In genomic region chr5:154197801-154198461, GRCh38 we compare ENCODE assay signal across 2 cellular contexts.
TF ChIP-seq lines count a peak whose summit lies in the region.

No MANE protein-coding gene starts in this region.

TF ChIP-seq in GM12878, 131 proteins besides CTCF, POLR2A, EP300 and RAD21:
- TF ChIP-seq, protein P1, sequence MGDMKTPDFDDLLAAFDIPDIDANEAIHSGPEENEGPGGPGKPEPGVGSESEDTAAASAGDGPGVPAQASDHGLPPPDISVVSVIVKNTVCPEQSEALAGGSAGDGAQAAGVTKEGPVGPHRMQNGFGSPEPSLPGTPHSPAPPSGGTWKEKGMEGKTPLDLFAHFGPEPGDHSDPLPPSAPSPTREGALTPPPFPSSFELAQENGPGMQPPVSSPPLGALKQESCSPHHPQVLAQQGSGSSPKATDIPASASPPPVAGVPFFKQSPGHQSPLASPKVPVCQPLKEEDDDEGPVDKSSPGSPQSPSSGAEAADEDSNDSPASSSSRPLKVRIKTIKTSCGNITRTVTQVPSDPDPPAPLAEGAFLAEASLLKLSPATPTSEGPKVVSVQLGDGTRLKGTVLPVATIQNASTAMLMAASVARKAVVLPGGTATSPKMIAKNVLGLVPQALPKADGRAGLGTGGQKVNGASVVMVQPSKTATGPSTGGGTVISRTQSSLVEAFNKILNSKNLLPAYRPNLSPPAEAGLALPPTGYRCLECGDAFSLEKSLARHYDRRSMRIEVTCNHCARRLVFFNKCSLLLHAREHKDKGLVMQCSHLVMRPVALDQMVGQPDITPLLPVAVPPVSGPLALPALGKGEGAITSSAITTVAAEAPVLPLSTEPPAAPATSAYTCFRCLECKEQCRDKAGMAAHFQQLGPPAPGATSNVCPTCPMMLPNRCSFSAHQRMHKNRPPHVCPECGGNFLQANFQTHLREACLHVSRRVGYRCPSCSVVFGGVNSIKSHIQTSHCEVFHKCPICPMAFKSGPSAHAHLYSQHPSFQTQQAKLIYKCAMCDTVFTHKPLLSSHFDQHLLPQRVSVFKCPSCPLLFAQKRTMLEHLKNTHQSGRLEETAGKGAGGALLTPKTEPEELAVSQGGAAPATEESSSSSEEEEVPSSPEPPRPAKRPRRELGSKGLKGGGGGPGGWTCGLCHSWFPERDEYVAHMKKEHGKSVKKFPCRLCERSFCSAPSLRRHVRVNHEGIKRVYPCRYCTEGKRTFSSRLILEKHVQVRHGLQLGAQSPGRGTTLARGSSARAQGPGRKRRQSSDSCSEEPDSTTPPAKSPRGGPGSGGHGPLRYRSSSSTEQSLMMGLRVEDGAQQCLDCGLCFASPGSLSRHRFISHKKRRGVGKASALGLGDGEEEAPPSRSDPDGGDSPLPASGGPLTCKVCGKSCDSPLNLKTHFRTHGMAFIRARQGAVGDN (IDR thresholded peaks at IDR 0.05), result peak; percentile 81
- no peak for TF ChIP-seq WRNIP1 (IDR thresholded peaks at IDR 0.05; ENCODE audit: borderline replicate concordance, low read depth, low read length)
- TF ChIP-seq ZNF24 (IDR thresholded peaks at IDR 0.05), result 0 out of 2 replicates have a peak, but pooled peaks have one; percentile 51
- peak; percentile 26 for TF ChIP-seq NR2C2 (IDR thresholded peaks at IDR 0.05; ENCODE audit: borderline replicate concordance, control insufficient read depth, insufficient read length, low read depth)
- peak; percentile 40; the same call in 1 of the 2 replicates for TF ChIP-seq POLR2AphosphoS5 (IDR thresholded peaks at IDR 0.05; ENCODE audit: low read length)
- no peak for TF ChIP-seq BMI1 (IDR thresholded peaks at IDR 0.05; ENCODE audit: borderline replicate concordance)
- TF ChIP-seq USF1 (IDR thresholded peaks at IDR 0.05; ENCODE audit: borderline replicate concordance, extremely low read length, insufficient read depth, low read depth, low read length), result peak; percentile 33
- peak; percentile 26 for TF ChIP-seq RUNX3 (IDR thresholded peaks at IDR 0.05; ENCODE audit: low read length)
- peak in 1 of 2 experiments; percentile 21; a peak in 1 of 4 replicates for TF ChIP-seq BHLHE40 (IDR thresholded peaks at IDR 0.05; ENCODE audit: borderline replicate concordance in 1 of 2, low read depth in 2 of 2, low read length in 1 of 2)
- TF ChIP-seq IKZF2 (IDR thresholded peaks at IDR 0.05), result peak; percentile 26 to 51; a peak in 1 of 4 replicates

TF ChIP-seq in GM23338, 12 proteins besides CTCF, POLR2A, EP300 and RAD21 (continued from another document):
- no peak for TF ChIP-seq REST (IDR thresholded peaks at IDR 0.05; ENCODE audit: unreplicated experiment)
- TF ChIP-seq STAT1 (IDR thresholded peaks at IDR 0.05; ENCODE audit: unreplicated experiment), result no peak
- TF ChIP-seq ZNF331 (CRISPR knock-in tag; IDR thresholded peaks at IDR 0.05; ENCODE audit: low read depth), result no peak
- no peak for TF ChIP-seq EZH2phosphoT487 (IDR thresholded peaks at IDR 0.05; ENCODE audit: unreplicated experiment)
- TF ChIP-seq CREB1 (CRISPR knock-in tag; IDR thresholded peaks at IDR 0.05; ENCODE audit: low read depth), result no peak
- no peak for TF ChIP-seq ZNF114 (CRISPR knock-in tag; IDR thresholded peaks at IDR 0.05)
- no peak for TF ChIP-seq POLR2AphosphoS5 (IDR thresholded peaks at IDR 0.05; ENCODE audit: low read depth)
- no peak for TF ChIP-seq ZNF462 (CRISPR knock-in tag; IDR thresholded peaks at IDR 0.05)
